ENCODE assay signal across 13 cellular contexts in the genomic region with DNA sequence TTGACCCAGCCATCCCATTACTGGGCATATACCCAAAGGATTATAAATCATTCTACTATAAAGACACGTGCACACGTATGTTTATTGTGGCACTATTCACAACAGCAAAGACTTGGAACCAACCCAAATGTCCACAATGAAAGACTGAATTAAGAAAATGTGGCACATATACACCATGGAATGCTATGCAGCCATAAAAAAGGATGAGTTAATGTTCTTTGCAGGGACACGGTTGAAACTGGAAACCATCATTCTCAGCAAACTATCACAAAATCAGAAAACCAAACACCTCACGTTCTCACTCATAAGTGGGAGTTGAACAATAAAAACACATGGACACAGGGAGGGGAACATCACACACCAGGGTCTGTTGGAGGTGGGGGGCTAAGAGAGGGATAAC. TPM values are rescaled to one million over a fixed set of nuclear protein-coding genes. Genes with fewer than 3 reads are reported as not detected.
"Had no signal": no experiment of that assay in that cellular context is flagged by ENCODE, and none has a peak within 500 bp of the region (broad histone marks: within the 10 kb centered on the region; RNA-seq: fewer than 3 reads in every experiment).

No MANE protein-coding gene starts in this region.

RNA-seq across cellular contexts. Expression of gene ADGRF1, which starts 47.3 kb away (rescaled TPM):
- total RNA-seq: activated B cell treated with CpG ODN at 0.5 μM for 24 hours; activated CD4-positive, alpha-beta memory T cell treated with anti-CD3 and anti-CD28 coated beads for 36 hours; activated CD4-positive, alpha-beta memory T cell treated with anti-CD3 and anti-CD28 coated beads, Interleukin-2, amount 10 ng/mL, durations not matched to agents 7 days and 5 days; activated CD4-positive, alpha-beta T cell treated with anti-CD3 and anti-CD28 coated beads for 36 hours; activated CD4-positive, alpha-beta T cell treated with anti-CD3 and anti-CD28 coated beads, Interleukin-2, amount 10 ng/mL, durations not matched to agents 24 days and 14 days; activated CD4-positive, alpha-beta T cell treated with anti-CD3 and anti-CD28 coated beads, Interleukin-2, amount 10 ng/mL, durations not matched to agents 7 days and 5 days; activated CD8-positive, alpha-beta memory T cell treated with anti-CD3 and anti-CD28 coated beads for 36 hours; activated CD8-positive, alpha-beta memory T cell treated with anti-CD3 and anti-CD28 coated beads, Interleukin-2, amount 10 ng/mL, durations not matched to agents 7 days and 5 days; activated CD8-positive, alpha-beta T cell treated with anti-CD3 and anti-CD28 coated beads for 36 hours; activated CD8-positive, alpha-beta T cell treated with anti-CD3 and anti-CD28 coated beads, Interleukin-2, amount 10 ng/mL, durations not matched to agents 7 days and 5 days; T-helper 1 cell treated with Interleukin-12 subunit alpha and Interleukin-12 subunit beta and Interleukin-4 antibody, amounts not matched to agents 30 ng/mL and 1 ng/mL, for 36 hours; T-helper 17 cell; T-helper 2 cell treated with Interferon-gamma antibody and Interleukin-4, amounts not matched to agents 100 ng/mL and 5 ng/mL, for 36 hours had no signal
